11 cellular contexts compared by ENCODE assay signal in genomic region chr7:45239486-45239885, GRCh38.
DNase-seq lines count a peak whose midpoint lies in the region; ATAC-seq and TF ChIP-seq lines count a peak whose summit lies in the region.
"Had no signal": no experiment of that assay in that cellular context is flagged by ENCODE, and none has a peak within 500 bp of the region (broad histone marks: within the 10 kb centered on the region; RNA-seq: fewer than 3 reads in every experiment).

No MANE protein-coding gene starts in this region.

- H3K4me1 ChIP-seq in right atrium auricular region (peaks cover 0 to 9% of the 10 kb centered on the region in 2 donors), foreskin keratinocyte (peaks cover 27% of the 10 kb centered on the region)
- H3K4me1 ChIP-seq: BLaER1 had no signal

- intact Hi-C loops in Right ventricle myocardium inferior (cut with DNase I) = no loop called here
- intact Hi-C loops in activated CD4-positive, alpha-beta memory T cell treated with anti-CD3 and anti-CD28 coated beads for 36 hours (cut with micrococcal nuclease) = no loop called here

- TF ChIP-seq POLR2A in GM18505 (IDR thresholded peaks at IDR 0.05; ENCODE audit: borderline replicate concordance, extremely low read depth, insufficient read depth, insufficient read length) = no peak

- H3K4me3 Mint-ChIP-seq in activated CD4-positive, alpha-beta memory T cell treated with anti-CD3 and anti-CD28 coated beads for 36 hours = no peak overlapping the region
- H3K4me3 Mint-ChIP-seq: nephron progenitor cell, WTC11 had no signal

- H3K27ac Mint-ChIP-seq in activated CD4-positive, alpha-beta memory T cell treated with anti-CD3 and anti-CD28 coated beads for 36 hours = no peak overlapping the region
- H3K27ac Mint-ChIP-seq: nephron progenitor cell, WTC11 had no signal

- no peaks in the 10 kb centered on the region for H3K36me3 Mint-ChIP-seq in activated CD4-positive, alpha-beta memory T cell treated with anti-CD3 and anti-CD28 coated beads for 36 hours
- H3K36me3 Mint-ChIP-seq: WTC11 had no signal

- H3K27me3 ChIP-seq in right atrium auricular region = no peaks in the 10 kb centered on the region
- peaks cover 2% of the 10 kb centered on the region for H3K27me3 ChIP-seq in foreskin keratinocyte
- H3K27me3 ChIP-seq: BLaER1 had no signal

- no peaks in the 10 kb centered on the region for H3K9me3 Mint-ChIP-seq in activated CD4-positive, alpha-beta memory T cell treated with anti-CD3 and anti-CD28 coated beads for 36 hours
- H3K9me3 Mint-ChIP-seq: nephron progenitor cell, WTC11 had no signal

- peaks cover 2% of the 10 kb centered on the region for H3K4me1 Mint-ChIP-seq in activated CD4-positive, alpha-beta memory T cell treated with anti-CD3 and anti-CD28 coated beads for 36 hours (ENCODE audit: low read depth)
- H3K4me1 Mint-ChIP-seq: WTC11 had no signal

- peak overlapping the region; percentile 9 to 33 for H3K27ac ChIP-seq in right atrium auricular region
- H3K27ac ChIP-seq in foreskin keratinocyte = no peak overlapping the region
- H3K27ac ChIP-seq: BLaER1 had no signal

- ATAC-seq in Right ventricle myocardium inferior = no peak
- ATAC-seq in foreskin keratinocyte = peak; percentile 89
- ATAC-seq in GM18505 (IDR thresholded peaks at IDR 0.05; ENCODE audit: unreplicated experiment) = no peak
- ATAC-seq: WTC11 had no signal

- H3K4me3 ChIP-seq in right atrium auricular region = no peak overlapping the region
- H3K4me3 ChIP-seq: BLaER1 had no signal

- no peaks in the 10 kb centered on the region for H3K9me3 ChIP-seq in right atrium auricular region
- H3K9me3 ChIP-seq: BLaER1 had no signal

- POLR2A ChIA-PET in activated CD4-positive, alpha-beta memory T cell treated with anti-CD3 and anti-CD28 coated beads for 36 hours (lab: Charles Lee) = no interaction called here

- DNase-seq in right atrium auricular region (ENCODE audit: low spot score) = peak; percentile 56
- no peak for DNase-seq in Right ventricle myocardium inferior (ENCODE audit: missing footprints)
- peak; percentile 43 for DNase-seq in amniotic epithelial cell (ENCODE audit: low read depth)
- DNase-seq in foreskin keratinocyte = peak; percentile 56 to 77
- DNase-seq in activated T-cell treated with anti-CD3 and anti-CD28 coated beads, Interleukin-2, amount 50 U/mL, for 48 hours = no peak
- no peak for DNase-seq in activated CD4-positive, alpha-beta memory T cell treated with anti-CD3 and anti-CD28 coated beads for 36 hours
- DNase-seq in COR-L47 (lab: John Stamatoyannopoulos, UW) = no peak
- DNase-seq: nephron progenitor cell had no signal

- no peak for TF ChIP-seq CTCF in right atrium auricular region (IDR thresholded peaks at IDR 0.05)
- no peak for TF ChIP-seq CTCF in foreskin keratinocyte (conservative IDR thresholded peaks at IDR 0.05)

- H3K36me3 ChIP-seq in right atrium auricular region = no peaks in the 10 kb centered on the region
- H3K36me3 ChIP-seq: BLaER1 had no signal

- H3K27me3 Mint-ChIP-seq in activated CD4-positive, alpha-beta memory T cell treated with anti-CD3 and anti-CD28 coated beads for 36 hours = peaks cover 27% of the 10 kb centered on the region

- CTCF ChIA-PET in activated CD4-positive, alpha-beta memory T cell treated with anti-CD3 and anti-CD28 coated beads for 36 hours (lab: Charles Lee) = interaction anchor here (1.0 kb wide), 1 partner anchor 20 kb away, joined by 3 read pairs; no protein-coding TSS in a partner anchor

Comparison
In these comparisons a context has a peak if more than half of its experiments do, and no peak if none do; other contexts are left out.
1. DNase-seq: peak in right atrium auricular region (single experiment), amniotic epithelial cell (single experiment) and foreskin keratinocyte (2 of 2); none in Right ventricle myocardium inferior (single experiment), activated T-cell treated with anti-CD3 and anti-CD28 coated beads, Interleukin-2, amount 50 U/mL, for 48 hours (0 of 2), activated CD4-positive, alpha-beta memory T cell treated with anti-CD3 and anti-CD28 coated beads for 36 hours (single experiment) and COR-L47 (single experiment).